21 cellular contexts compared by ENCODE assay signal in genomic region chr12:26808766-26809460, GRCh38. TPM values are rescaled to one million over a fixed set of nuclear protein-coding genes. Genes with fewer than 3 reads are reported as not detected.
DNase-seq lines count a peak whose midpoint lies in the region; ATAC-seq and TF ChIP-seq lines count a peak whose summit lies in the region.
"Had no signal": no experiment of that assay in that cellular context is flagged by ENCODE, and none has a peak within 500 bp of the region (broad histone marks: within the 10 kb centered on the region; RNA-seq: fewer than 3 reads in every experiment).

No MANE protein-coding gene starts in this region.

- no peak for DNase-seq in activated T-cell treated with anti-CD3 and anti-CD28 coated beads, Interleukin-2, amount 50 U/mL, for 4 hours
- DNase-seq in activated T-cell treated with anti-CD3 and anti-CD28 coated beads, Interleukin-2, amount 50 U/mL, for 48 hours, result no peak
- no peak for DNase-seq in activated naive CD8-positive, alpha-beta T cell treated with anti-CD3 and anti-CD28 coated beads for 36 hours
- DNase-seq in stimulated activated naive CD8-positive, alpha-beta T cell treated with anti-CD3 and anti-CD28 coated beads, Interleukin-15, Interleukin-2, amounts not matched to agents 100 U/mL and 50 U/mL, for 24 hours, result no peak
- no peak for DNase-seq in WERI-Rb-1
- DNase-seq in endodermal cell, result no peak
- DNase-seq: ACHN; aorta; C1 segment of cervical spinal cord; hippocampal formation; lower lobe of right lung; NCI-H1048; NCI-H2107; NCI-H524; nucleus accumbens; stimulated activated CD8-positive, alpha-beta memory T cell treated with anti-CD3 and anti-CD28 coated beads, Interleukin-4, amount 100 ng/mL, for 48 hours; T-cell had no signal

- H3K9me3 Mint-ChIP-seq in activated T-cell treated with anti-CD3 and anti-CD28 coated beads, Interleukin-2, amount 50 U/mL, for 4 hours, result no peaks in the 10 kb centered on the region
- H3K9me3 Mint-ChIP-seq in activated naive CD8-positive, alpha-beta T cell treated with anti-CD3 and anti-CD28 coated beads for 36 hours, result no peaks in the 10 kb centered on the region
- H3K9me3 Mint-ChIP-seq in endodermal cell, result peaks cover 1% of the 10 kb centered on the region
- H3K9me3 Mint-ChIP-seq: activated T-helper 2 cell treated with anti-CD3 and anti-CD28 coated beads, Interferon-gamma antibody, Interleukin-2, Interleukin-4, amounts not matched to agents 10 μg/mL and 5 μg/mL and 100 μg/mL, durations not matched to agents 14 hours and 24 hours and 36 hours; T-cell had no signal

- H3K27me3 Mint-ChIP-seq in activated T-cell treated with anti-CD3 and anti-CD28 coated beads, Interleukin-2, amount 50 U/mL, for 4 hours (ENCODE audit: low read depth), result no peaks in the 10 kb centered on the region
- no peaks in the 10 kb centered on the region for H3K27me3 Mint-ChIP-seq in activated naive CD8-positive, alpha-beta T cell treated with anti-CD3 and anti-CD28 coated beads for 36 hours
- no peaks in the 10 kb centered on the region for H3K27me3 Mint-ChIP-seq in endodermal cell (ENCODE audit: insufficient read depth)
- H3K27me3 Mint-ChIP-seq: T-cell had no signal

- H3K27ac Mint-ChIP-seq in activated naive CD8-positive, alpha-beta T cell treated with anti-CD3 and anti-CD28 coated beads for 36 hours, result peak overlapping the region; percentile 85
- H3K27ac Mint-ChIP-seq in endodermal cell, result no peak overlapping the region
- H3K27ac Mint-ChIP-seq: activated T-helper 2 cell treated with anti-CD3 and anti-CD28 coated beads, Interferon-gamma antibody, Interleukin-2, Interleukin-4, amounts not matched to agents 10 μg/mL and 5 μg/mL and 100 μg/mL, durations not matched to agents 14 hours and 24 hours and 36 hours; T-cell had no signal

- H3K4me3 ChIP-seq in WERI-Rb-1 (ENCODE audit: low read depth, low read length) (no peak overlapping the region), endodermal cell (ENCODE audit: low read length) (no peak overlapping the region)
- H3K4me3 ChIP-seq: lower lobe of right lung, suprapubic skin had no signal

- H3K27ac ChIP-seq in WERI-Rb-1 (no peak overlapping the region), endodermal cell (ENCODE audit: low read depth, low read length) (no peak overlapping the region)
- H3K27ac ChIP-seq: lower lobe of right lung had no signal

- 92 to 95% methylated on average over 3 of the region's 3 CpGs for WGBS in endodermal cell (ENCODE audit: insufficient coverage in 1 of 2, insufficient read length in 1 of 2), 2 experiments

- no peak overlapping the region for H3K9ac ChIP-seq in endodermal cell (ENCODE audit: extremely low read depth, low read length, poor library complexity, severe bottlenecking)

- peaks cover 27% of the 10 kb centered on the region for H3K4me1 Mint-ChIP-seq in activated T-cell treated with anti-CD3 and anti-CD28 coated beads, Interleukin-2, amount 50 U/mL, for 4 hours (ENCODE audit: low read depth)
- H3K4me1 Mint-ChIP-seq in activated naive CD8-positive, alpha-beta T cell treated with anti-CD3 and anti-CD28 coated beads for 36 hours, result peaks cover 42% of the 10 kb centered on the region
- peaks cover 3% of the 10 kb centered on the region for H3K4me1 Mint-ChIP-seq in endodermal cell

- peaks cover 17% of the 10 kb centered on the region for H3K36me3 Mint-ChIP-seq in activated T-cell treated with anti-CD3 and anti-CD28 coated beads, Interleukin-2, amount 50 U/mL, for 4 hours (ENCODE audit: insufficient read depth)
- H3K36me3 Mint-ChIP-seq in activated naive CD8-positive, alpha-beta T cell treated with anti-CD3 and anti-CD28 coated beads for 36 hours, result peaks cover 13% of the 10 kb centered on the region
- H3K36me3 Mint-ChIP-seq in endodermal cell (ENCODE audit: low read depth), result peaks cover 6% of the 10 kb centered on the region

- no peaks in the 10 kb centered on the region for H3K27me3 ChIP-seq in WERI-Rb-1 (ENCODE audit: insufficient read depth, low read depth, severe bottlenecking)
- H3K27me3 ChIP-seq in endodermal cell (ENCODE audit: control insufficient read depth, insufficient read depth, low read length, poor library complexity, severe bottlenecking), result no peaks in the 10 kb centered on the region
- H3K27me3 ChIP-seq: suprapubic skin had no signal

- peak; percentile 86 to 91 for ATAC-seq in activated T-cell treated with anti-CD3 and anti-CD28 coated beads, Interleukin-2, amount 50 U/mL, for 4 hours
- ATAC-seq in HG02610 (IDR thresholded peaks at IDR 0.05; ENCODE audit: unreplicated experiment) (peak; percentile 55), GM21529 (IDR thresholded peaks at IDR 0.05; ENCODE audit: unreplicated experiment) (no peak)
- ATAC-seq in stimulated activated naive CD8-positive, alpha-beta T cell treated with anti-CD3 and anti-CD28 coated beads, Interleukin-15, Interleukin-2, amounts not matched to agents 100 U/mL and 50 U/mL, for 24 hours, result peak; percentile 87
- ATAC-seq: lower lobe of right lung, T-cell had no signal

- H3K36me3 ChIP-seq in WERI-Rb-1 (no peaks in the 10 kb centered on the region), endodermal cell (ENCODE audit: control insufficient read depth, insufficient read depth, low read length) (no peaks in the 10 kb centered on the region)
- H3K36me3 ChIP-seq: lower lobe of right lung, suprapubic skin had no signal

- H3K9me3 ChIP-seq in WERI-Rb-1 (ENCODE audit: severe bottlenecking), result no peaks in the 10 kb centered on the region
- H3K9me3 ChIP-seq in endodermal cell (ENCODE audit: control insufficient read depth, low read length), result no peaks in the 10 kb centered on the region
- H3K9me3 ChIP-seq: lower lobe of right lung, suprapubic skin had no signal

- H3K4me3 Mint-ChIP-seq in activated T-cell treated with anti-CD3 and anti-CD28 coated beads, Interleukin-2, amount 50 U/mL, for 4 hours, result no peak overlapping the region
- H3K4me3 Mint-ChIP-seq in activated naive CD8-positive, alpha-beta T cell treated with anti-CD3 and anti-CD28 coated beads for 36 hours, result peak overlapping the region; percentile 8
- no peak overlapping the region for H3K4me3 Mint-ChIP-seq in endodermal cell
- H3K4me3 Mint-ChIP-seq: T-cell had no signal

- H3K4me1 ChIP-seq in endodermal cell (ENCODE audit: control insufficient read depth, insufficient read depth, low read length), result no peaks in the 10 kb centered on the region

- no peak for TF ChIP-seq CTCF in WERI-Rb-1 (IDR thresholded peaks at IDR 0.05; ENCODE audit: low read depth, low read length)
- TF ChIP-seq CTCF in endodermal cell (conservative IDR thresholded peaks at IDR 0.05), result no peak

RNA-seq across cellular contexts. Expression of gene ITPR2, which starts 24.1 kb away (rescaled TPM):
- 10 to 100 TPM; 18.2 to 26.7 (median 21.0) TPM for total RNA-seq in activated T-cell treated with anti-CD3 and anti-CD28 coated beads, Interleukin-2, amount 50 U/mL, for 4 hours
- 10 to 100 TPM; 27.3 TPM for total RNA-seq in activated naive CD8-positive, alpha-beta T cell treated with anti-CD3 and anti-CD28 coated beads for 36 hours
- 10 to 100 TPM; 14.8 to 74.4 TPM for total RNA-seq in endodermal cell
- 1.6 TPM for polyA plus RNA-seq in endodermal cell (2013, experiment 1 of 2)
- 1.5 TPM for polyA plus RNA-seq in endodermal cell (2013, experiment 2 of 2)
